1 cellular context compared by ENCODE assay signal in the genomic region with DNA sequence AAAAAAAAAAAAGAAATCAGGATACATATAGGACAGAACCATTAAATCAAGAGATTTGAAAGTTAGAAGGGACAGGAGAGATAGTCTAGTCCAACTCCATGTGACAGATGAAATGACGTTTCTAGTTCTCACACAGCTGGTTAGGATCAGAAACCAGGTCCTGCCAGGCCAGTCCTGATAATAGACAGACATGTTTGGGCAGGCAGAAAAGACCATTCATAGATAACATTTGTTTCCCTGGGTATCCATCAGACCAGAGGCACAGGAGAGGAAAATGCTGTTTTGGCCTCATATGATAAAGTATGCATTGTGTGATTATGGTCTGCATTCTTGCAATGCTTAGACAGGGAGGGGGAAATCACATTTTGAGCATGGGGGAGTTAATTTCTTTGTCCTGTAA.
TF ChIP-seq lines count a peak whose summit lies in the region.

No MANE protein-coding gene starts in this region.

TF ChIP-seq in SK-N-SH treated with all-trans-retinoic acid at 6 μM for 48 hours, 23 proteins besides CTCF, POLR2A, EP300 and RAD21 (continued from another document):
- TF ChIP-seq, protein P1, sequence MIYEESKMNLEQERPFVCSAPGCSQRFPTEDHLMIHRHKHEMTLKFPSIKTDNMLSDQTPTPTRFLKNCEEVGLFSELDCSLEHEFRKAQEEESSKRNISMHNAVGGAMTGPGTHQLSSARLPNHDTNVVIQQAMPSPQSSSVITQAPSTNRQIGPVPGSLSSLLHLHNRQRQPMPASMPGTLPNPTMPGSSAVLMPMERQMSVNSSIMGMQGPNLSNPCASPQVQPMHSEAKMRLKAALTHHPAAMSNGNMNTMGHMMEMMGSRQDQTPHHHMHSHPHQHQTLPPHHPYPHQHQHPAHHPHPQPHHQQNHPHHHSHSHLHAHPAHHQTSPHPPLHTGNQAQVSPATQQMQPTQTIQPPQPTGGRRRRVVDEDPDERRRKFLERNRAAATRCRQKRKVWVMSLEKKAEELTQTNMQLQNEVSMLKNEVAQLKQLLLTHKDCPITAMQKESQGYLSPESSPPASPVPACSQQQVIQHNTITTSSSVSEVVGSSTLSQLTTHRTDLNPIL (CRISPR knock-in tag; IDR thresholded peaks at IDR 0.05; ENCODE audit: low read depth) = peak; percentile 38; the same call in 1 of the 2 replicates
- TF ChIP-seq, protein P2, sequence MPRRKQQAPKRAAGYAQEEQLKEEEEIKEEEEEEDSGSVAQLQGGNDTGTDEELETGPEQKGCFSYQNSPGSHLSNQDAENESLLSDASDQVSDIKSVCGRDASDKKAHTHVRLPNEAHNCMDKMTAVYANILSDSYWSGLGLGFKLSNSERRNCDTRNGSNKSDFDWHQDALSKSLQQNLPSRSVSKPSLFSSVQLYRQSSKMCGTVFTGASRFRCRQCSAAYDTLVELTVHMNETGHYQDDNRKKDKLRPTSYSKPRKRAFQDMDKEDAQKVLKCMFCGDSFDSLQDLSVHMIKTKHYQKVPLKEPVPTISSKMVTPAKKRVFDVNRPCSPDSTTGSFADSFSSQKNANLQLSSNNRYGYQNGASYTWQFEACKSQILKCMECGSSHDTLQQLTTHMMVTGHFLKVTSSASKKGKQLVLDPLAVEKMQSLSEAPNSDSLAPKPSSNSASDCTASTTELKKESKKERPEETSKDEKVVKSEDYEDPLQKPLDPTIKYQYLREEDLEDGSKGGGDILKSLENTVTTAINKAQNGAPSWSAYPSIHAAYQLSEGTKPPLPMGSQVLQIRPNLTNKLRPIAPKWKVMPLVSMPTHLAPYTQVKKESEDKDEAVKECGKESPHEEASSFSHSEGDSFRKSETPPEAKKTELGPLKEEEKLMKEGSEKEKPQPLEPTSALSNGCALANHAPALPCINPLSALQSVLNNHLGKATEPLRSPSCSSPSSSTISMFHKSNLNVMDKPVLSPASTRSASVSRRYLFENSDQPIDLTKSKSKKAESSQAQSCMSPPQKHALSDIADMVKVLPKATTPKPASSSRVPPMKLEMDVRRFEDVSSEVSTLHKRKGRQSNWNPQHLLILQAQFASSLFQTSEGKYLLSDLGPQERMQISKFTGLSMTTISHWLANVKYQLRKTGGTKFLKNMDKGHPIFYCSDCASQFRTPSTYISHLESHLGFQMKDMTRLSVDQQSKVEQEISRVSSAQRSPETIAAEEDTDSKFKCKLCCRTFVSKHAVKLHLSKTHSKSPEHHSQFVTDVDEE (CRISPR knock-in tag; IDR thresholded peaks at IDR 0.05) = peak; percentile 95
- TF ChIP-seq ZNF70 (CRISPR knock-in tag; IDR thresholded peaks at IDR 0.05) = 0 out of 2 replicates have a peak, but pooled peaks have one; percentile 32
- no peak for TF ChIP-seq ZC3H10 (CRISPR knock-in tag; IDR thresholded peaks at IDR 0.05)
